24 cellular contexts compared by ENCODE assay signal in the genomic region with DNA sequence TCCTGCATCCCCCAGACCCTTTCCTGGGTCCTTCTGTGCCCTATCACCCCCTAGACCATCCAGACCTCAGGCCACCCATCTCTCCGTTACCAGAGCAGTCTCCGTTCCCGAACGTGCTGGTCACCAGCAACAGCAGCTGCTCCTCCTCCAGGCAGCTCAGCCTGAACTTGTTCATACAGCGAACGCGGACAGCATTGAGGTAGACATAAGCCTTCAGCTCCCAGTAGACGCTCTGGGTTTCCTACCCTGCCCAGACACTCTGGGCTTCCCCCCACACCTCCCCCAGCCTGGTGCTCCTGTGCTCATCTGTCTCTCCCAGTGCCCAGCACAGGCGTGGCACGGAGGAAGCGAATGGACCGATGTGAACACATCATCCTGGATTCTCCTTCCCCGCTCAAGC.
"Had no signal": no experiment of that assay in that cellular context is flagged by ENCODE, and none has a peak within 500 bp of the region (broad histone marks: within the 10 kb centered on the region; RNA-seq: fewer than 3 reads in every experiment).

No MANE protein-coding gene starts in this region.

- H3K9me3 Mint-ChIP-seq: activated T-cell treated with anti-CD3 and anti-CD28 coated beads, Interleukin-2, amount 50 U/mL, for 24 hours; activated T-helper 17 cell treated with anti-CD3 and anti-CD28 coated beads, Interleukin-2, amount 50 U/mL, for 72 hours; natural killer cell treated with Interleukin-12 subunit alpha and Interleukin-12 subunit beta and Interleukin-15 and Interleukin-18, amount 100 ng/mL, for 72 hours; stimulated activated effector memory CD8-positive, alpha-beta T cell treated with anti-CD3 and anti-CD28 coated beads, Interleukin-12 subunit alpha, Interleukin-12 subunit beta, amount 100 ng/mL, for 72 hours; stimulated activated naive CD8-positive, alpha-beta T cell treated with anti-CD3 and anti-CD28 coated beads, Interleukin-15, amount 100 ng/mL, for 72 hours had no signal

- H3K4me1 Mint-ChIP-seq: activated T-helper 17 cell treated with anti-CD3 and anti-CD28 coated beads, Interleukin-2, amount 50 U/mL, for 72 hours; stimulated activated effector memory CD8-positive, alpha-beta T cell treated with anti-CD3 and anti-CD28 coated beads, Interleukin-12 subunit alpha, Interleukin-12 subunit beta, amount 100 ng/mL, for 72 hours; stimulated activated naive CD8-positive, alpha-beta T cell treated with anti-CD3 and anti-CD28 coated beads, Interleukin-15, amount 100 ng/mL, for 72 hours had no signal

- H3K36me3 ChIP-seq: left ventricle myocardium inferior, tibial artery, WERI-Rb-1 had no signal

- H3K4me1 ChIP-seq: left ventricle myocardium inferior, parathyroid adenoma, tibial artery had no signal

- DNase-seq: activated CD4-positive, alpha-beta T cell treated with anti-CD3 and anti-CD28 coated beads for 1 hour; activated CD8-positive, alpha-beta memory T cell treated with anti-CD3 and anti-CD28 coated beads for 24 hours; activated CD8-positive, alpha-beta memory T cell treated with anti-CD3 and anti-CD28 coated beads, Interleukin-2, amount 50 U/mL, for 4 hours; activated T-cell treated with anti-CD3 and anti-CD28 coated beads, Interleukin-2, amount 50 U/mL, for 24 hours; effector CD4-positive, alpha-beta T cell; foreskin melanocyte; left ventricle myocardium inferior; midbrain; nucleus accumbens; small intestine; stimulated activated CD4-positive, alpha-beta T cell treated with anti-CD3 and anti-CD28 coated beads, Interleukin-2, amount 100 ng/mL, for 24 hours; stimulated activated naive CD8-positive, alpha-beta T cell treated with anti-CD3 and anti-CD28 coated beads, Interleukin-15, amount 100 ng/mL, for 72 hours; T-helper 1 cell; tibial artery; WERI-Rb-1 had no signal

- H3K79me2 ChIP-seq: hepatocyte, parathyroid adenoma had no signal

- H3K4me2 ChIP-seq: hepatocyte had no signal

- H3K9ac ChIP-seq: parathyroid adenoma had no signal

- H3K27ac Mint-ChIP-seq: activated naive CD8-positive, alpha-beta T cell; activated T-cell treated with anti-CD3 and anti-CD28 coated beads, Interleukin-2, amount 50 U/mL, for 24 hours; activated T-helper 17 cell treated with anti-CD3 and anti-CD28 coated beads, Interleukin-2, amount 50 U/mL, for 72 hours; natural killer cell treated with Interleukin-12 subunit alpha and Interleukin-12 subunit beta and Interleukin-15 and Interleukin-18, amount 100 ng/mL, for 72 hours; stimulated activated effector memory CD8-positive, alpha-beta T cell treated with anti-CD3 and anti-CD28 coated beads, Interleukin-12 subunit alpha, Interleukin-12 subunit beta, amount 100 ng/mL, for 72 hours; stimulated activated naive CD8-positive, alpha-beta T cell treated with anti-CD3 and anti-CD28 coated beads, Interleukin-15, amount 100 ng/mL, for 72 hours had no signal

- H2AFZ ChIP-seq: hepatocyte, parathyroid adenoma had no signal

- H3K27ac ChIP-seq: hepatocyte, left ventricle myocardium inferior, parathyroid adenoma, tibial artery, WERI-Rb-1 had no signal

- ATAC-seq: activated T-helper 17 cell treated with anti-CD3 and anti-CD28 coated beads, Interleukin-2, amount 50 U/mL, for 72 hours; natural killer cell treated with Interleukin-12 subunit alpha and Interleukin-12 subunit beta and Interleukin-15 and Interleukin-18, amount 100 ng/mL, for 72 hours; sciatic nerve; stimulated activated effector memory CD8-positive, alpha-beta T cell treated with anti-CD3 and anti-CD28 coated beads, Interleukin-12 subunit alpha, Interleukin-12 subunit beta, amount 100 ng/mL, for 72 hours; stimulated activated naive CD8-positive, alpha-beta T cell treated with anti-CD3 and anti-CD28 coated beads, Interleukin-15, amount 100 ng/mL, for 72 hours had no signal

- H3K27me3 ChIP-seq: hepatocyte, tibial artery had no signal

- H3K27me3 Mint-ChIP-seq: activated naive CD8-positive, alpha-beta T cell; activated T-cell treated with anti-CD3 and anti-CD28 coated beads, Interleukin-2, amount 50 U/mL, for 24 hours; activated T-helper 17 cell treated with anti-CD3 and anti-CD28 coated beads, Interleukin-2, amount 50 U/mL, for 72 hours; stimulated activated naive CD8-positive, alpha-beta T cell treated with anti-CD3 and anti-CD28 coated beads, Interleukin-15, amount 100 ng/mL, for 72 hours had no signal

- FAIRE-seq: bronchial epithelial cell, small intestine, TTC549 had no signal

- H3K9me3 ChIP-seq: left ventricle myocardium inferior, tibial artery had no signal

- H3K36me3 Mint-ChIP-seq: activated naive CD8-positive, alpha-beta T cell; natural killer cell treated with Interleukin-12 subunit alpha and Interleukin-12 subunit beta and Interleukin-15 and Interleukin-18, amount 100 ng/mL, for 72 hours; stimulated activated effector memory CD8-positive, alpha-beta T cell treated with anti-CD3 and anti-CD28 coated beads, Interleukin-12 subunit alpha, Interleukin-12 subunit beta, amount 100 ng/mL, for 72 hours had no signal

- H3K4me3 ChIP-seq: hepatocyte, left ventricle myocardium inferior, tibial artery had no signal

- H3K4me3 Mint-ChIP-seq: activated naive CD8-positive, alpha-beta T cell; activated T-cell treated with anti-CD3 and anti-CD28 coated beads, Interleukin-2, amount 50 U/mL, for 24 hours; activated T-helper 17 cell treated with anti-CD3 and anti-CD28 coated beads, Interleukin-2, amount 50 U/mL, for 72 hours; natural killer cell treated with Interleukin-12 subunit alpha and Interleukin-12 subunit beta and Interleukin-15 and Interleukin-18, amount 100 ng/mL, for 72 hours; stimulated activated effector memory CD8-positive, alpha-beta T cell treated with anti-CD3 and anti-CD28 coated beads, Interleukin-12 subunit alpha, Interleukin-12 subunit beta, amount 100 ng/mL, for 72 hours; stimulated activated naive CD8-positive, alpha-beta T cell treated with anti-CD3 and anti-CD28 coated beads, Interleukin-15, amount 100 ng/mL, for 72 hours had no signal
